8 cellular contexts compared by ENCODE assay signal in the genomic region with DNA sequence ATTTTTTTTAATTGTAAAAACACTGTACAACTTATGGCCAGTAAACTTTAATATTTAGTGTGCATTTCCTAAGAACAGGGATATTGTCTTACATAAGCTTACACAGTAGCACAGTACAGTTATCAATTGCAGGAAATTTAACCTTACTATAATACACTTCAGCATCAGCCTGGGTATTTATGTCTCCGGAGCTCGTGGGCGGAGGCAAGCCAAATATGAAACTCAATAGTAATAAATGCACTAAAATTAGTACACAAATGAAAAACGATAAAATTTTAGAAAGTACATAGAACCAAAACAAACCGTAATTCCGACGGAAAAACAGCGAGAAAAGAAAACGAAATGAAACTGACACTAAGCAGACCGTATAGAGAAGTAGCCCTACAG.
DNase-seq lines count a peak whose midpoint lies in the region; ATAC-seq and TF ChIP-seq lines count a peak whose summit lies in the region.

No MANE protein-coding gene starts in this region.

- no peaks in the 10 kb centered on the region for H3K27me3 Mint-ChIP-seq in osteocyte (ENCODE audit: unreplicated experiment)

- TF ChIP-seq CTCF in GM12865 (IDR thresholded peaks at IDR 0.05; ENCODE audit: insufficient read depth, low read depth, low read length, missing control alignments) = no peak
- TF ChIP-seq CTCF in ascending aorta (IDR thresholded peaks at IDR 0.05) = no peak
- no peak for TF ChIP-seq CTCF in osteocyte (IDR thresholded peaks at IDR 0.05)

- no peak for DNase-seq in GM12865 (ENCODE audit: low read depth)
- DNase-seq in ascending aorta (ENCODE audit: low spot score in 2 of 2) = no peak
- no peak for DNase-seq in osteocyte (ENCODE audit: extremely low spot score, unreplicated experiment)
- DNase-seq in OCI-M2 (lab: John Stamatoyannopoulos, UW; ENCODE audit: unreplicated experiment) = no peak
- no peak for DNase-seq in NCI-H1105 treated with DMSO at 0.1 percent for 48 hours (lab: John Stamatoyannopoulos, UW)

- H3K36me3 Mint-ChIP-seq in osteocyte (ENCODE audit: unreplicated experiment) = peaks cover 2% of the 10 kb centered on the region

- H3K27ac ChIP-seq in ascending aorta = peak overlapping the region in 1 of 2 donors; percentile 97

- H3K4me1 Mint-ChIP-seq in osteocyte (ENCODE audit: unreplicated experiment) = peaks cover 27% of the 10 kb centered on the region

- no peaks in the 10 kb centered on the region for H3K27me3 ChIP-seq in ascending aorta

- H3K4me3 ChIP-seq in GM12865 (ENCODE audit: low read depth, low read length) (peak overlapping the region; percentile 18; the same call in 1 of the 2 replicates), ascending aorta (peak overlapping the region; percentile 61 to 88)

- intact Hi-C loops in ascending aorta (cut with DNase I) = no loop called here

- H3K9me3 Mint-ChIP-seq in osteocyte (ENCODE audit: unreplicated experiment) = peaks cover 7% of the 10 kb centered on the region

- no peak overlapping the region for H3K4me3 Mint-ChIP-seq in osteocyte (ENCODE audit: unreplicated experiment)

- peaks cover 7 to 11% of the 10 kb centered on the region in 2 donors for H3K4me1 ChIP-seq in ascending aorta

- no peaks in the 10 kb centered on the region for H3K36me3 ChIP-seq in ascending aorta

- H3K27ac Mint-ChIP-seq in osteocyte (ENCODE audit: unreplicated experiment) = peak overlapping the region; percentile 56

- H3K9me3 ChIP-seq in ascending aorta = peaks cover 12 to 13% of the 10 kb centered on the region in 2 donors

- ATAC-seq in HG02981 (IDR thresholded peaks at IDR 0.05; ENCODE audit: unreplicated experiment) (peak; percentile 0), GM18861 (IDR thresholded peaks at IDR 0.05; ENCODE audit: unreplicated experiment) (no peak), HG02623 (IDR thresholded peaks at IDR 0.05; ENCODE audit: unreplicated experiment) (no peak)
